ENCODE assay signal across 8 cellular contexts in the genomic region with DNA sequence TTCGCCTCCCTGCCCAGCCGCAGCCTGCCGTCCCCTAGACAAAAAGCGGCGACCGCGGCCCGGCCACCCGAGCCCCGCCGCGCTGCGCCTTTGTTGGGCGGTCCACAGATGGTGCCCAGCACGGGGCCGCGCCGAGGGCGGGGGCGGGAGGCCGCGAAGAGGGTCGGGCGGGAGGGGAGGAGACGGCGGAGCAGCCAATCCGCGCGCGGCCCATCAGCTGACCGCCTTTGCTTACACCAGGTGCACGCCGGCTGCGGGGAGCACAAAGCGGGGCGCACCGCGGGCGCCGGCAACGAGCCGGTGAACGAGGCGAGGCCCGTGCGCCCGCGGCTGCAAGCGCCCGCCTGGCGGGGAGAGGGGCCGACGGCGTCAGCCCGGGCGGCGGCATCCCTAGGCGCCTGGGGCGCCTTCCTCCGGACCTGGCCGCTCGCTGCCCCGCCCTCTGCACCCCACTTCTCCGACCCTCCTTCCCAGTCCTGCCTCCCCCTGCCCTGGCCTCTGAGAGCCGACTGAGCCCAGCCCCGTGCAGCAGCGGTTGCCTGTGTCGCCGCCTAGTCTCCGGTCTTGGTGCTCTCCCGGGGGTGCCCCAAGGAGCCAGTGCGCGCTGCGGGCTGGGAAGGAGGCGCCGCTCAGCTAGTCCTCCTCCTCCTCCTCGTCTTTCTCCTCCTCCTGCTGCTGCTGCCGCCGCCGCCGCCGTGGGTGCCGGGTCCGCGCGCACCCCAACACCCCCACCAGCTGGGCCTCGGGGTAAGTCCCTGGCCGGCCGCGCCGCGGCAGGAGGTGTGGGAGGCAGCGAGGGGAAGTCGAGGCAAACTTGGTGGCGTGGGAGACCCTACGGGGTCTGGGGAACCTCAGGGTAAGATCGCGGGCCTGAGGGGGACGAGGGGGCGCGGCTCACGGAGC. TPM values are rescaled to one million over a fixed set of nuclear protein-coding genes. Genes with fewer than 3 reads are reported as not detected.
DNase-seq lines count a peak whose midpoint lies in the region; TF ChIP-seq lines count a peak whose summit lies in the region.

A gene (plus strand): TSS at position 259 of the 903 bp plus-strand sequence. CDS start 45,211 bp downstream, outside the sequence.

- H3K4me2 ChIP-seq in KMS-11 = peak within 1 kb of the TSS; percentile 68

- no peak for TF ChIP-seq CTCF in GM13977 (IDR thresholded peaks at IDR 0.05; ENCODE audit: extremely low read depth, insufficient read depth, missing control alignments)
- no peak for TF ChIP-seq CTCF in KMS-11 (conservative IDR thresholded peaks at IDR 0.05; ENCODE audit: low read depth, low read length)

- H3K79me2 ChIP-seq in KMS-11 (ENCODE audit: insufficient read depth, low read depth) = no peaks in the 10 kb centered on the region; the same call in 1 of the 2 replicates

- H2AFZ ChIP-seq in KMS-11 (ENCODE audit: low read depth) = peak within 1 kb of the TSS; percentile 66

- H3K27me3 ChIP-seq in KMS-11 (ENCODE audit: insufficient read depth, low read depth) = no peaks in the 10 kb centered on the region

- peaks cover 6% of the 10 kb centered on the region for H3K4me1 ChIP-seq in KMS-11 (ENCODE audit: low read depth, poor library complexity, severe bottlenecking)

- no peaks in the 10 kb centered on the region for H4K20me1 ChIP-seq in KMS-11 (ENCODE audit: insufficient read depth)

- peak within 1 kb of the TSS; percentile 70; the same call in 1 of the 2 replicates for H3K9ac ChIP-seq in KMS-11

- H3K36me3 ChIP-seq in KMS-11 (ENCODE audit: insufficient read depth) = no peaks in the 10 kb centered on the region

- H3K27ac Mint-ChIP-seq in activated CD4-positive, alpha-beta T cell treated with anti-CD3 and anti-CD28 coated beads, Interleukin-2, amount 10 ng/mL, durations not matched to agents 7 days and 5 days = peak within 1 kb of the TSS; percentile 55

- peak within 1 kb of the TSS; percentile 28 for H3K4me3 ChIP-seq in KMS-11 (IDR thresholded peaks at IDR 0.05; ENCODE audit: insufficient read depth, low read depth, low read length)

- POLR2A ChIA-PET in activated CD4-positive, alpha-beta T cell treated with anti-CD3 and anti-CD28 coated beads, Interleukin-2, amount 10 ng/mL, durations not matched to agents 7 days and 5 days (lab: Charles Lee) = no interaction called here

- peak within 1 kb of the TSS; percentile 72 for H3K4me3 Mint-ChIP-seq in activated CD4-positive, alpha-beta T cell treated with anti-CD3 and anti-CD28 coated beads, Interleukin-2, amount 10 ng/mL, durations not matched to agents 7 days and 5 days

- H3K4me1 Mint-ChIP-seq in activated CD4-positive, alpha-beta T cell treated with anti-CD3 and anti-CD28 coated beads, Interleukin-2, amount 10 ng/mL, durations not matched to agents 7 days and 5 days = peaks cover 12% of the 10 kb centered on the region

- peak; percentile 67 for DNase-seq in GM13977 (ENCODE audit: low spot score)
- DNase-seq in activated CD4-positive, alpha-beta T cell treated with anti-CD3 and anti-CD28 coated beads, Interleukin-2, amount 10 ng/mL, durations not matched to agents 7 days and 5 days = peak; percentile 31
- peak; percentile 18 for DNase-seq in effector CD8-positive, alpha-beta T cell (lab: John Stamatoyannopoulos, UW)
- DNase-seq in midbrain (lab: John Stamatoyannopoulos, UW) = peak; percentile 88
- DNase-seq in stimulated activated CD8-positive, alpha-beta memory T cell treated with anti-CD3 and anti-CD28 coated beads, Interleukin-2, amount 100 ng/mL, for 48 hours (ENCODE audit: low read depth in 2 of 2) = peak; percentile 48 to 62
- DNase-seq in NCI-H2029 treated with DMSO at 0.1 percent for 48 hours (lab: John Stamatoyannopoulos, UW) = no peak
- no peak for DNase-seq in NOMO-1 treated with DMSO at 0.1 percent for 48 hours (lab: John Stamatoyannopoulos, UW; ENCODE audit: unreplicated experiment)

- H3K27me3 Mint-ChIP-seq in activated CD4-positive, alpha-beta T cell treated with anti-CD3 and anti-CD28 coated beads, Interleukin-2, amount 10 ng/mL, durations not matched to agents 7 days and 5 days = peaks cover 54% of the 10 kb centered on the region

- in situ Hi-C loops in GM13977 (cut with MboI; ENCODE audit: low pct_unique_long_range_greater_than_20kb, low sequenced_read_pairs, unreplicated experiment) = no loop called here

- peak within 1 kb of the TSS; percentile 76 for H3K27ac ChIP-seq in KMS-11

- CTCF ChIA-PET in activated CD4-positive, alpha-beta T cell treated with anti-CD3 and anti-CD28 coated beads, Interleukin-2, amount 10 ng/mL, durations not matched to agents 7 days and 5 days (lab: Charles Lee) = no interaction called here

- no peaks in the 10 kb centered on the region for H3K36me3 Mint-ChIP-seq in activated CD4-positive, alpha-beta T cell treated with anti-CD3 and anti-CD28 coated beads, Interleukin-2, amount 10 ng/mL, durations not matched to agents 7 days and 5 days (ENCODE audit: low read depth)

- H3K9me3 Mint-ChIP-seq in activated CD4-positive, alpha-beta T cell treated with anti-CD3 and anti-CD28 coated beads, Interleukin-2, amount 10 ng/mL, durations not matched to agents 7 days and 5 days = no peaks in the 10 kb centered on the region

RNA-seq across cellular contexts. Expression of the gene that starts here (rescaled TPM):
- under 1 TPM; 0.20 to 0.46 TPM for total RNA-seq in activated CD4-positive, alpha-beta T cell treated with anti-CD3 and anti-CD28 coated beads, Interleukin-2, amount 10 ng/mL, durations not matched to agents 7 days and 5 days

Comparison
In these comparisons a context has a peak if more than half of its experiments do, and no peak if none do; other contexts are left out.
1. Peak in DNase-seq in activated CD4-positive, alpha-beta T cell treated with anti-CD3 and anti-CD28 coated beads, Interleukin-2, amount 10 ng/mL, durations not matched to agents 7 days and 5 days; RNA of the gene not detected or under 1 TPM.
2. DNase-seq: peak in GM13977 (single experiment), effector CD8-positive, alpha-beta T cell (single experiment), midbrain (single experiment) and stimulated activated CD8-positive, alpha-beta memory T cell treated with anti-CD3 and anti-CD28 coated beads, Interleukin-2, amount 100 ng/mL, for 48 hours (2 of 2); none in NCI-H2029 treated with DMSO at 0.1 percent for 48 hours (single experiment) and NOMO-1 treated with DMSO at 0.1 percent for 48 hours (single experiment).